Comparison of ENCODE assay signal across 10 cellular contexts in the genomic region with DNA sequence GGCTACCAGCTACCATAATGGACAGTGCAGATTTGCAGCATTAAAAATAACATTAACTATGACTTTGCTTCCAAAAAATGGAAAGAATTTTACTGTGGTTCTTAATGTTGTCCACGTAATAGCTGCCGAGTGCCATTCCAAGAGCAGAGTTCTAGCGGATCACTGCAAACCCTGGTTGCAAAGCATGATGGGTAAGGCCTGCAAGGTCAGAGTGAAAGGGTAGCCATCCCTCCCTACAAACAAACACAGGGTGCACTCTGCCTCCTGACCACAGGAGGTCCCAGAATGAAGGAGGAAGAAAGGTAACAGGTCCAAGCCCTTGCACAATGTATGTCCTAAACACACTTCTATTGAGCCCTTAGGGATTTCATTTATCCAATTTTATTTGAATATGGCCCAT.
DNase-seq lines count a peak whose midpoint lies in the region; ATAC-seq and TF ChIP-seq lines count a peak whose summit lies in the region.
"Had no signal": no experiment of that assay in that cellular context is flagged by ENCODE, and none has a peak within 500 bp of the region (broad histone marks: within the 10 kb centered on the region; RNA-seq: fewer than 3 reads in every experiment).

No MANE protein-coding gene starts in this region.

- peaks cover 4% of the 10 kb centered on the region for H3K4me1 Mint-ChIP-seq in endodermal cell

- H3K9me3 Mint-ChIP-seq in endodermal cell, result no peaks in the 10 kb centered on the region

- no peak overlapping the region for H3K4me3 Mint-ChIP-seq in endodermal cell

- peak; percentile 74 to 80 (median 76) for ATAC-seq in psoas muscle
- ATAC-seq in GM18502 (IDR thresholded peaks at IDR 0.05; ENCODE audit: poor library complexity, unreplicated experiment), result no peak

- H3K9me3 ChIP-seq in endodermal cell (ENCODE audit: control insufficient read depth, low read length) (no peaks in the 10 kb centered on the region), psoas muscle (no peaks in the 10 kb centered on the region)

- no peaks in the 10 kb centered on the region for H3K36me3 ChIP-seq in GM06990 (ENCODE audit: control insufficient read depth, insufficient read depth, low read length)
- H3K36me3 ChIP-seq in endodermal cell (ENCODE audit: control insufficient read depth, insufficient read depth, low read length), result no peaks in the 10 kb centered on the region
- H3K36me3 ChIP-seq in psoas muscle (ENCODE audit: insufficient read depth in 1 of 2, low read depth in 1 of 2), result no peaks in the 10 kb centered on the region

- H3K9ac ChIP-seq in endodermal cell (ENCODE audit: extremely low read depth, low read length, poor library complexity, severe bottlenecking), result no peak overlapping the region

- H3K27me3 ChIP-seq in GM06990 (replicated peaks; ENCODE audit: control insufficient read depth, insufficient read depth, low read length) (no peaks in the 10 kb centered on the region), endodermal cell (ENCODE audit: control insufficient read depth, insufficient read depth, low read length, poor library complexity, severe bottlenecking) (no peaks in the 10 kb centered on the region), psoas muscle (ENCODE audit: insufficient read depth in 3 of 3, low read length in 2 of 3) (no peaks in the 10 kb centered on the region)

- peaks cover 8% of the 10 kb centered on the region for H3K27me3 Mint-ChIP-seq in endodermal cell (ENCODE audit: insufficient read depth)

- no peak overlapping the region for H3K4me3 ChIP-seq in GM06990 (replicated peaks; ENCODE audit: low read depth, low read length)
- no peak overlapping the region for H3K4me3 ChIP-seq in endodermal cell (ENCODE audit: low read length)
- H3K4me3 ChIP-seq in psoas muscle, result no peak overlapping the region
- H3K4me3 ChIP-seq: PC-9 had no signal

- H3K36me3 Mint-ChIP-seq in endodermal cell (ENCODE audit: low read depth), result no peaks in the 10 kb centered on the region

- DNase-seq in GM06990 (ENCODE audit: extremely low read depth, insufficient read length) (no peak), NCI-H2171 (lab: John Stamatoyannopoulos, UW) (peak; percentile 31), endodermal cell (no peak), psoas muscle (no peak), NCI-H2227 treated with DMSO at 0.1 percent for 48 hours (lab: John Stamatoyannopoulos, UW) (no peak)
- DNase-seq in stimulated activated CD4-positive, alpha-beta T cell treated with anti-CD3 and anti-CD28 coated beads, Interleukin-15, amount 100 ng/mL, for 24 hours, result no peak
- DNase-seq: activated CD4-positive, CD25-positive, alpha-beta regulatory T cell treated with anti-CD3 and anti-CD28 coated beads, Interleukin-2, amount 50 U/mL, for 72 hours; effector CD8-positive, alpha-beta T cell; PC-9 had no signal

- no peak overlapping the region for H3K27ac Mint-ChIP-seq in endodermal cell

- TF ChIP-seq CTCF in GM06990 (IDR thresholded peaks at IDR 0.05; ENCODE audit: insufficient read depth, low read length, poor library complexity, severe bottlenecking), result peak; percentile 38
- peak; percentile 41 for TF ChIP-seq CTCF in endodermal cell (conservative IDR thresholded peaks at IDR 0.05)
- peak; percentile 40 for TF ChIP-seq CTCF in psoas muscle (IDR thresholded peaks at IDR 0.05)

- H3K4me1 ChIP-seq in endodermal cell (ENCODE audit: control insufficient read depth, insufficient read depth, low read length), result no peaks in the 10 kb centered on the region
- peaks cover 34% of the 10 kb centered on the region for H3K4me1 ChIP-seq in psoas muscle

- no peak overlapping the region for H3K27ac ChIP-seq in endodermal cell (ENCODE audit: low read depth, low read length)
- peak overlapping the region; percentile 2 for H3K27ac ChIP-seq in psoas muscle
- H3K27ac ChIP-seq: PC-9 had no signal

- 91 to 97% methylated on average over 3 of the region's 3 CpGs for WGBS in endodermal cell (ENCODE audit: insufficient coverage in 1 of 2, insufficient read length in 1 of 2), 2 experiments
- WGBS in psoas muscle, 3 donors, result 24 to 45% (median 26%) methylated on average over 3 of the region's 3 CpGs

- intact Hi-C loops in psoas muscle (cut with DNase I), result no loop called here
